20 cellular contexts compared by ENCODE assay signal in genomic region chr13:36814465-36814864, GRCh38. TPM values are rescaled to one million over a fixed set of nuclear protein-coding genes. Genes with fewer than 3 reads are reported as not detected.
DNase-seq lines count a peak whose midpoint lies in the region; ATAC-seq, FAIRE-seq and TF ChIP-seq lines count a peak whose summit lies in the region.
"Had no signal": no experiment of that assay in that cellular context is flagged by ENCODE, and none has a peak within 500 bp of the region (broad histone marks: within the 10 kb centered on the region; RNA-seq: fewer than 3 reads in every experiment).

No MANE protein-coding gene starts in this region.

- no peaks in the 10 kb centered on the region for H3K36me3 Mint-ChIP-seq in mesothelial cell of epicardium
- H3K36me3 Mint-ChIP-seq: activated CD4-positive, alpha-beta memory T cell treated with anti-CD3 and anti-CD28 coated beads for 36 hours had no signal

- no TSS peak for BruUV-seq in K562 (replicated peaks; lab: Mats Ljungman, UMichigan)

- H3K4me3 Mint-ChIP-seq in mesothelial cell of epicardium: no peak overlapping the region
- H3K4me3 Mint-ChIP-seq: activated CD4-positive, alpha-beta memory T cell treated with anti-CD3 and anti-CD28 coated beads for 36 hours; activated T-cell treated with anti-CD3 and anti-CD28 coated beads, Interleukin-2, amount 50 U/mL, for 24 hours; stimulated activated naive CD8-positive, alpha-beta T cell treated with anti-CD3 and anti-CD28 coated beads, Interleukin-15, Interleukin-2, amounts not matched to agents 100 ng/mL and 50 ng/mL, for 24 hours had no signal

- peaks cover 45% of the 10 kb centered on the region for H3K4me1 Mint-ChIP-seq in mesothelial cell of epicardium

- POLR2A ChIA-PET in K562 (lab: Yijun Ruan, JAX): no interaction called here

- TF ChIP-seq EP300 in K562 (IDR thresholded peaks at IDR 0.05; ENCODE audit: low read length) (peak; percentile 23; the same call in 1 of the 2 replicates), esophagus muscularis mucosa (IDR thresholded peaks at IDR 0.05) (no peak)

- peak; percentile 81 for FAIRE-seq in K562 (lab: Jason Lieb, UNC)

- CTCF ChIA-PET in K562 (lab: Yijun Ruan, JAX; ENCODE audit: low intra/inter-chr PET ratio): no interaction called here

- peaks cover 3% of the 10 kb centered on the region; the same call in 1 of the 3 replicates for H3K79me2 ChIP-seq in K562 (ENCODE audit: control insufficient read depth, insufficient read depth, low read length)

- H3K4me3 ChIP-seq in K562 (no peak overlapping the region), left lung (no peak overlapping the region), esophagus muscularis mucosa (no peak overlapping the region)
- H3K4me3 ChIP-seq: mucosa of descending colon had no signal

- TF ChIP-seq RAD21 in K562 (CRISPR knock-in tag; conservative IDR thresholded peaks at IDR 0.05 in 1 of 2, IDR thresholded peaks at IDR 0.05 in 1 of 2): no peak

- DNase-seq in Daoy (ENCODE audit: low read depth) (peak; percentile 9), NCI-H128 (lab: John Stamatoyannopoulos, UW; ENCODE audit: unreplicated experiment) (peak; percentile 23), K562 (ENCODE audit: extremely low read depth in 1 of 4, low spot score in 3 of 4) (peak in 2 of 4 experiments; percentile 17 to 86), mesothelial cell of epicardium (ENCODE audit: low spot score in 2 of 2, unreplicated experiment in 2 of 2) (no peak), GDM1 (lab: John Stamatoyannopoulos, UW) (no peak), left lung (no peak), esophagus muscularis mucosa (ENCODE audit: extremely low spot score) (no peak), ureter (ENCODE audit: low spot score) (no peak)
- DNase-seq: activated CD4-positive, alpha-beta memory T cell treated with anti-CD3 and anti-CD28 coated beads for 36 hours; activated T-cell treated with anti-CD3 and anti-CD28 coated beads, Interleukin-2, amount 50 U/mL, for 24 hours; brain microvascular endothelial cell; NCI-H1048; NCI-H2107; NCI-H748 treated with DMSO at 0.1 percent for 48 hours; right cardiac atrium had no signal

- H3K4me1 ChIP-seq in K562 (replicated peaks in 1 of 2; ENCODE audit: control insufficient read depth in 2 of 2, insufficient read depth in 2 of 2, low read length in 2 of 2): peaks cover 7 to 17% of the 10 kb centered on the region in 2 experiments
- H3K4me1 ChIP-seq in left lung: peaks cover 0 to 7% of the 10 kb centered on the region in 2 donors
- H3K4me1 ChIP-seq in esophagus muscularis mucosa: peaks cover 0 to 8% (median 5%) of the 10 kb centered on the region in 4 donors
- H3K4me1 ChIP-seq: BE2C had no signal

- H3K27ac ChIP-seq in K562 (ENCODE audit: extremely low read depth, low read depth, low read length) (no peak overlapping the region), left lung (no peak overlapping the region), esophagus muscularis mucosa (replicated peaks in 1 of 4) (no peak overlapping the region)
- H3K27ac ChIP-seq: brain microvascular endothelial cell had no signal

- H3K36me3 ChIP-seq in K562 (ENCODE audit: control insufficient read depth, insufficient read depth, low read length) (no peaks in the 10 kb centered on the region), left lung (no peaks in the 10 kb centered on the region), esophagus muscularis mucosa (no peaks in the 10 kb centered on the region)
- H3K36me3 ChIP-seq: BE2C, brain microvascular endothelial cell had no signal

- TF ChIP-seq POLR2A in K562 (conservative IDR thresholded peaks at IDR 0.05): no peak
- no peak for TF ChIP-seq POLR2A in esophagus muscularis mucosa (IDR thresholded peaks at IDR 0.05; ENCODE audit: low read depth)

- no peaks in the 10 kb centered on the region for H3K9me3 Mint-ChIP-seq in mesothelial cell of epicardium
- H3K9me3 Mint-ChIP-seq: activated CD4-positive, alpha-beta memory T cell treated with anti-CD3 and anti-CD28 coated beads for 36 hours; activated naive CD4-positive, alpha-beta T cell treated with anti-CD3 and anti-CD28 coated beads, Interleukin-2, amount 50 U/mL, for 72 hours; activated T-cell treated with anti-CD3 and anti-CD28 coated beads, Interleukin-2, amount 50 U/mL, for 24 hours; stimulated activated naive CD8-positive, alpha-beta T cell treated with anti-CD3 and anti-CD28 coated beads, Interleukin-15, Interleukin-2, amounts not matched to agents 100 ng/mL and 50 ng/mL, for 24 hours had no signal

- no peak overlapping the region for H3K4me2 ChIP-seq in K562 (ENCODE audit: insufficient read depth, low read length)

- H3K9me3 ChIP-seq in K562 (replicated peaks; ENCODE audit: control insufficient read depth, insufficient read depth, low read depth, low read length): no peaks in the 10 kb centered on the region
- H3K9me3 ChIP-seq in left lung: no peaks in the 10 kb centered on the region
- no peaks in the 10 kb centered on the region for H3K9me3 ChIP-seq in esophagus muscularis mucosa
- H3K9me3 ChIP-seq: BE2C, mucosa of descending colon had no signal

- intact Hi-C loops in K562 (cut with micrococcal nuclease): loop anchor here (10.0 kb wide), 1 partner anchor 470 kb away; the partner anchor contains the start of gene SPART
- intact Hi-C loops in left lung (cut with DNase I): no loop called here
- intact Hi-C loops in esophagus muscularis mucosa (cut with DNase I): no loop called here

- H3K27ac Mint-ChIP-seq in mesothelial cell of epicardium: peak overlapping the region; percentile 75
- H3K27ac Mint-ChIP-seq: activated CD4-positive, alpha-beta memory T cell treated with anti-CD3 and anti-CD28 coated beads for 36 hours; activated naive CD4-positive, alpha-beta T cell treated with anti-CD3 and anti-CD28 coated beads, Interleukin-2, amount 50 U/mL, for 72 hours; activated T-cell treated with anti-CD3 and anti-CD28 coated beads, Interleukin-2, amount 50 U/mL, for 24 hours; stimulated activated naive CD8-positive, alpha-beta T cell treated with anti-CD3 and anti-CD28 coated beads, Interleukin-15, Interleukin-2, amounts not matched to agents 100 ng/mL and 50 ng/mL, for 24 hours had no signal

- in situ Hi-C loops in K562 (cut with MboI): no loop called here

- no peaks in the 10 kb centered on the region for H3K9me1 ChIP-seq in K562 (ENCODE audit: control insufficient read depth, insufficient read depth, low read length)

- no peak overlapping the region for H2AFZ ChIP-seq in K562 (ENCODE audit: low read depth, low read length)

- ATAC-seq in K562 (peak; percentile 35), left lung (no peak)
- ATAC-seq: activated naive CD4-positive, alpha-beta T cell treated with anti-CD3 and anti-CD28 coated beads, Interleukin-2, amount 50 U/mL, for 72 hours; mucosa of descending colon; right cardiac atrium; SK-N-SH treated with all-trans-retinoic acid at 6 μM for 48 hours had no signal

- TF ChIP-seq CTCF in K562 (IDR thresholded peaks at IDR 0.05 in 2 of 3, conservative IDR thresholded peaks at IDR 0.05 in 1 of 3; ENCODE audit: insufficient read depth in 2 of 3, low read depth in 1 of 3, low read length in 3 of 3) (no peak), mesothelial cell of epicardium (IDR thresholded peaks at IDR 0.05; ENCODE audit: unreplicated experiment) (no peak), left lung (IDR thresholded peaks at IDR 0.05) (no peak), esophagus muscularis mucosa (IDR thresholded peaks at IDR 0.05) (no peak)

- H3K27me3 Mint-ChIP-seq in mesothelial cell of epicardium (ENCODE audit: low read depth): no peaks in the 10 kb centered on the region

- H3K9ac ChIP-seq in K562 (ENCODE audit: insufficient read depth in 1 of 2, low read depth in 2 of 2, low read length in 2 of 2): no peak overlapping the region

- H4K20me1 ChIP-seq in K562 (replicated peaks; ENCODE audit: control insufficient read depth, insufficient read depth, low read length): no peaks in the 10 kb centered on the region

- WGBS in K562 (ENCODE audit: insufficient coverage, low coverage, missing lambda C conversion rate): 0% methylated on average over 8 of the region's 9 CpGs
- 58% methylated on average over 9 of the region's 9 CpGs for WGBS in esophagus muscularis mucosa

- H3K27me3 ChIP-seq in K562 (ENCODE audit: control insufficient read depth in 2 of 2, insufficient read depth in 2 of 2, low read length in 2 of 2): no peaks in the 10 kb centered on the region
- H3K27me3 ChIP-seq in left lung: no peaks in the 10 kb centered on the region
- peaks cover 0 to 7% (median 0%) of the 10 kb centered on the region in 4 donors for H3K27me3 ChIP-seq in esophagus muscularis mucosa
- H3K27me3 ChIP-seq: BE2C, brain microvascular endothelial cell had no signal

TF ChIP-seq in K562, 482 proteins besides CTCF, POLR2A, EP300 and RAD21 (continues in another document):
- no peak for TF ChIP-seq CHD1 (IDR thresholded peaks at IDR 0.05; ENCODE audit: low read length)
- no peak for TF ChIP-seq EWSR1 (IDR thresholded peaks at IDR 0.05; ENCODE audit: borderline replicate concordance, low read depth, partially characterized antibody)
- no peak for TF ChIP-seq NRF1 (conservative IDR thresholded peaks at IDR 0.05 in 1 of 2, IDR thresholded peaks at IDR 0.05 in 1 of 2)
- TF ChIP-seq HEY1 (CRISPR knock-in tag; IDR thresholded peaks at IDR 0.05; ENCODE audit: borderline replicate concordance): no peak
- TF ChIP-seq ZNF780A (CRISPR knock-in tag; IDR thresholded peaks at IDR 0.05): no peak

RNA-seq across cellular contexts. Expression of gene RFXAP, which starts 4.6 kb away (rescaled TPM):
- 0.30 and 0.74 TPM in 2 replicates for total RNA-seq in Daoy (2014; rRNA removed; shearing (Covaris generic))
- total RNA-seq in K562 (2011; cell fraction: chromatin; rRNA removed; ENCODE audit: low replicate concordance): 4.6 and 10.9 TPM in 2 replicates
- 2.5 and 3.7 TPM in 2 replicates for total RNA-seq in K562 (2011; cell fraction: nucleolus; rRNA removed)
- total RNA-seq in K562 (2011; cell fraction: nucleoplasm; rRNA removed): 8.8 and 16.9 TPM in 2 replicates
- total RNA-seq in K562 (2014; rRNA removed) (2.4 and 3.2 TPM in 2 replicates), K562 (2014; rRNA removed; fragmentation: Illumina TruSeq; extraction: Trizol) (2.9 and 3.7 TPM in 2 replicates), K562 (2015; rRNA removed; fragmentation: Illumina TruSeq; extraction: Trizol) (2.8 and 2.9 TPM in 2 replicates), K562 (2021) (7.0 and 9.7 TPM in 2 replicates), mesothelial cell of epicardium (13.6 to 14.1 TPM (median 14.0 TPM) in 3 replicates), left lung (1 to 10 TPM; 3.6 to 4.7 TPM), esophagus muscularis mucosa (1 to 10 TPM; 3.3 to 4.6 (median 4.2) TPM), ureter (8.3 TPM)
- polyA plus RNA-seq in K562 (2011; rRNA removed) (8.1 and 8.6 TPM in 2 replicates), K562 (2014; fragmentation: Illumina TruSeq; extraction: Trizol) (6.1 and 6.9 TPM in 2 replicates), K562 (2014; fragmentation: Nextera tagmentation; extraction: Ambion mirVana) (1 to 10 TPM; 2.1 to 2.7 TPM), K562 (2014; rRNA removed) (8.0 and 8.2 TPM in 2 replicates)
- polyA plus RNA-seq in K562 (2011; cell fraction: cytosol; rRNA removed): 2.1 and 4.2 TPM in 2 replicates
- 7.7 and 12.5 TPM in 2 replicates for polyA plus RNA-seq in K562 (2011; cell fraction: nucleus; rRNA removed)
- polyA plus RNA-seq in K562 (2012): 8.0 and 8.4 TPM in 2 replicates
- polyA minus RNA-seq in K562 (2011; rRNA and poly(A)+ RNA removed): 2.6 and 3.8 TPM in 2 replicates
- 1.0 and 2.9 TPM in 2 replicates for polyA minus RNA-seq in K562 (2011; cell fraction: cytosol; rRNA and poly(A)+ RNA removed)
- 2.0 and 3.6 TPM in 2 replicates for polyA minus RNA-seq in K562 (2011; cell fraction: nucleus; rRNA and poly(A)+ RNA removed)

Comparison
In these comparisons a context has a peak if more than half of its experiments do, and no peak if none do; other contexts are left out.
1. DNase-seq: peak in Daoy (single experiment) and NCI-H128 (single experiment); none in mesothelial cell of epicardium (0 of 2), GDM1 (single experiment), left lung (0 of 2), esophagus muscularis mucosa (single experiment) and ureter (single experiment).